26 cellular contexts compared by ENCODE assay signal in genomic region chr7:22417841-22418240, GRCh38.
"Had no signal": no experiment of that assay in that cellular context is flagged by ENCODE, and none has a peak within 500 bp of the region (broad histone marks: within the 10 kb centered on the region; RNA-seq: fewer than 3 reads in every experiment).

No MANE protein-coding gene starts in this region.

- H3K27me3 ChIP-seq: left lung, ovary, stomach, testis, thyroid gland, transverse colon, upper lobe of left lung, vagina had no signal

- H3K36me3 ChIP-seq: left lung, lower lobe of right lung, ovary, stomach, thyroid gland, transverse colon, upper lobe of left lung, vagina had no signal

- DNase-seq: hippocampal formation; immature natural killer cell; kidney; left colon; left lung; lower lobe of right lung; mesendoderm; midbrain; mucosa of descending colon; naive thymus-derived CD4-positive, alpha-beta T cell; ovary; retina; right cardiac atrium; stimulated activated CD4-positive, alpha-beta T cell treated with anti-CD3 and anti-CD28 coated beads, Interleukin-4, amount 100 ng/mL, for 24 hours; stimulated activated naive CD4-positive, alpha-beta T cell; stomach; testis; thyroid gland; transverse colon; upper lobe of left lung had no signal

- H3K4me3 ChIP-seq: left lung, lower lobe of right lung, mucosa of descending colon, ovary, skin epidermis, stomach, testis, thyroid gland, transverse colon, upper lobe of left lung, vagina had no signal

- H3K4me1 ChIP-seq: left lung, lower lobe of right lung, stomach, thyroid gland, transverse colon, upper lobe of left lung, vagina had no signal

- H3K9me3 Mint-ChIP-seq: immature natural killer cell; natural killer cell treated with Interleukin-12 subunit alpha and Interleukin-12 subunit beta and Interleukin-15 and Interleukin-18, amount 100 ng/mL, for 72 hours; stimulated activated effector memory CD8-positive, alpha-beta T cell treated with anti-CD3 and anti-CD28 coated beads, Interleukin-12 subunit alpha, Interleukin-12 subunit beta, amount 100 ng/mL, for 72 hours had no signal

- H3K4me1 Mint-ChIP-seq: immature natural killer cell; naive thymus-derived CD4-positive, alpha-beta T cell; stimulated activated effector memory CD8-positive, alpha-beta T cell treated with anti-CD3 and anti-CD28 coated beads, Interleukin-12 subunit alpha, Interleukin-12 subunit beta, amount 100 ng/mL, for 72 hours had no signal

- H3K27ac Mint-ChIP-seq: immature natural killer cell; natural killer cell treated with Interleukin-12 subunit alpha and Interleukin-12 subunit beta and Interleukin-15 and Interleukin-18, amount 100 ng/mL, for 72 hours; progenitor cell of endocrine pancreas; stimulated activated effector memory CD8-positive, alpha-beta T cell treated with anti-CD3 and anti-CD28 coated beads, Interleukin-12 subunit alpha, Interleukin-12 subunit beta, amount 100 ng/mL, for 72 hours had no signal

- H3K4me3 Mint-ChIP-seq: immature natural killer cell; naive thymus-derived CD4-positive, alpha-beta T cell; natural killer cell treated with Interleukin-12 subunit alpha and Interleukin-12 subunit beta and Interleukin-15 and Interleukin-18, amount 100 ng/mL, for 72 hours; stimulated activated effector memory CD8-positive, alpha-beta T cell treated with anti-CD3 and anti-CD28 coated beads, Interleukin-12 subunit alpha, Interleukin-12 subunit beta, amount 100 ng/mL, for 72 hours had no signal

- H3K36me3 Mint-ChIP-seq: immature natural killer cell; naive thymus-derived CD4-positive, alpha-beta T cell; natural killer cell treated with Interleukin-12 subunit alpha and Interleukin-12 subunit beta and Interleukin-15 and Interleukin-18, amount 100 ng/mL, for 72 hours; stimulated activated effector memory CD8-positive, alpha-beta T cell treated with anti-CD3 and anti-CD28 coated beads, Interleukin-12 subunit alpha, Interleukin-12 subunit beta, amount 100 ng/mL, for 72 hours had no signal

- H3K27ac ChIP-seq: left lung, lower lobe of right lung, ovary, skin epidermis, stomach, testis, thyroid gland, transverse colon, vagina had no signal

- H3K9me3 ChIP-seq: left lung, lower lobe of right lung, mucosa of descending colon, ovary, stomach, testis, thyroid gland, transverse colon, upper lobe of left lung, vagina had no signal

- ATAC-seq: left colon; left lung; mucosa of descending colon; naive thymus-derived CD4-positive, alpha-beta T cell; sciatic nerve had no signal
